In the genomic region with DNA sequence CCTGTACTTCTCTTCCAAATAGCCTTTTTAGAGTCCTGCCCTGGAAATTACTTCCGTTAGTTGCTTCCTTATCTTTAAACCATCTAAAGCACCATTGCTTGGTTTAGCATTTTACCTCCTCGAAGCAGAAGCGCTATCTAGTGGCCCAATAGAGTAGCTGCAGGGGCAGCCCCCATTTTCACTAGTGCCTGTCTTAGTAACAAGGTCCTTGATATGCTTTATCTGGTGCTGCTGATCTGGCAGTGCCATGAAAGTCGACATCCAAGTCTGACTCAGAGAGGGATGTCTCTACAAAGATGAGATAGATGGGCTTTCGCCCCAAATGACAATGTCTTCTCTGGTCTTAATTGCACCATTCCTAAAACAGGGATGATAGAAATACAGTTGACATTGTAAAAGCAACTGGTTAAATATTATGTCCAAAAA, we compare ENCODE assay signal across 8 cellular contexts. TPM values are rescaled to one million over a fixed set of nuclear protein-coding genes. Genes with fewer than 3 reads are reported as not detected.
DNase-seq lines count a peak whose midpoint lies in the region; ATAC-seq and TF ChIP-seq lines count a peak whose summit lies in the region.

No MANE protein-coding gene starts in this region.

- no peak for TF ChIP-seq EP300 in ovary (IDR thresholded peaks at IDR 0.05)

- no peaks in the 10 kb centered on the region for H3K27me3 ChIP-seq in ovary

- H3K4me1 ChIP-seq in ovary (ENCODE audit: insufficient read depth), result no peaks in the 10 kb centered on the region

- peak; percentile 56 for DNase-seq in NCI-H446 treated with DMSO at 0.1 percent for 48 hours (lab: John Stamatoyannopoulos, UW)
- DNase-seq in activated CD4-positive, CD25-positive, alpha-beta regulatory T cell treated with anti-CD3 and anti-CD28 coated beads, Interleukin-2, amount 50 U/mL, for 16 hours (ENCODE audit: low read depth, low spot score), result peak; percentile 41
- DNase-seq in caudate nucleus (lab: John Stamatoyannopoulos, UW), result peak in 51 of 61 donors; percentile 0 to 80 (median 22)
- peak; percentile 46 for DNase-seq in left lobe of liver (ENCODE audit: low spot score)
- peak; percentile 49 to 76 (median 60) for DNase-seq in stimulated activated CD4-positive, alpha-beta T cell treated with anti-CD3 and anti-CD28 coated beads, TNF-alpha, amount 100 ng/mL, for 24 hours (ENCODE audit: low read depth in 3 of 3)
- no peak for DNase-seq in ovary

- TF ChIP-seq POLR2A in ovary (IDR thresholded peaks at IDR 0.05), result no peak

- no peaks in the 10 kb centered on the region for H3K9me3 ChIP-seq in ovary

- H3K36me3 ChIP-seq in ovary, result no peaks in the 10 kb centered on the region

- TF ChIP-seq CTCF in GM12872 (IDR thresholded peaks at IDR 0.05; ENCODE audit: insufficient read depth, low read depth, low read length), result peak; percentile 95
- no peak for TF ChIP-seq CTCF in ovary (IDR thresholded peaks at IDR 0.05)

- no peak overlapping the region for H3K4me3 ChIP-seq in ovary

- H3K27ac ChIP-seq in caudate nucleus (ENCODE audit: low read depth, low read length), result no peak overlapping the region
- H3K27ac ChIP-seq in ovary, result no peak overlapping the region

- ATAC-seq in HG03280 (IDR thresholded peaks at IDR 0.05; ENCODE audit: unreplicated experiment), result peak; percentile 75
- ATAC-seq in left lobe of liver, result peak; percentile 96

- 1 to 4% (median 1%) methylated on average over 5 of the region's 5 CpGs for WGBS in ovary, 3 donors

- intact Hi-C loops in ovary (cut with DNase I), result no loop called here

RNA-seq across cellular contexts. Expression of a gene that starts 25.0 kb away (rescaled TPM):
- total RNA-seq in left lobe of liver (1.8 TPM), ovary (1 to 10 TPM in 6 of 7 donors, under 1 TPM in 1; 0.69 to 3.6 (median 1.7) TPM)
- polyA plus RNA-seq in ovary, result 1 to 10 TPM in 1 of 2 donors, under 1 TPM in 1; 0.39 to 1.9 TPM

Comparison
In these comparisons a context has a peak if more than half of its experiments do, and no peak if none do; other contexts are left out.
1. DNase-seq: peak in NCI-H446 treated with DMSO at 0.1 percent for 48 hours (single experiment), activated CD4-positive, CD25-positive, alpha-beta regulatory T cell treated with anti-CD3 and anti-CD28 coated beads, Interleukin-2, amount 50 U/mL, for 16 hours (single experiment), caudate nucleus (51 of 61), left lobe of liver (single experiment) and stimulated activated CD4-positive, alpha-beta T cell treated with anti-CD3 and anti-CD28 coated beads, TNF-alpha, amount 100 ng/mL, for 24 hours (3 of 3); none in ovary (0 of 5).